In genomic region chr12:1633459-1633858, GRCh38 we compare ENCODE assay signal across 17 cellular contexts. TPM values are rescaled to one million over a fixed set of nuclear protein-coding genes. Genes with fewer than 3 reads are reported as not detected.
DNase-seq lines count a peak whose midpoint lies in the region; ATAC-seq and TF ChIP-seq lines count a peak whose summit lies in the region.
"Had no signal": no experiment of that assay in that cellular context is flagged by ENCODE, and none has a peak within 500 bp of the region (broad histone marks: within the 10 kb centered on the region; RNA-seq: fewer than 3 reads in every experiment).

No MANE protein-coding gene starts in this region.

- no peak for ATAC-seq in GM23338

- DNase-seq in GM23338 (ENCODE audit: low spot score), result peak; percentile 16
- DNase-seq in NB4 (ENCODE audit: low read depth), result peak; percentile 71
- no peak for DNase-seq in prostate gland (ENCODE audit: low spot score)
- DNase-seq in stimulated activated CD4-positive, alpha-beta T cell treated with anti-CD3 and anti-CD28 coated beads, Interleukin-12 subunit alpha, Interleukin-12 subunit beta, amount 100 ng/mL, for 4 hours, result no peak
- no peak for DNase-seq in lower leg skin (ENCODE audit: low spot score in 2 of 2)
- DNase-seq in activated CD4-positive, alpha-beta T cell treated with anti-CD3 and anti-CD28 coated beads, Interleukin-2, amount 10 ng/mL, durations not matched to agents 7 days and 5 days, result no peak
- DNase-seq: EL, IMR-90, Karpas-422, MG63, NCI-H1436, NCI-H2029, NCI-H2171, NCI-H774, SHP77 had no signal

- no peak overlapping the region for H3K27ac Mint-ChIP-seq in GM23338
- H3K27ac Mint-ChIP-seq in dendritic cell treated with granulocyte-macrophage colony-stimulating factor and Interleukin-4, amounts not matched to agents 40 ng/mL and 50 ng/mL, for 4 days, result peak overlapping the region; percentile 27
- no peak overlapping the region for H3K27ac Mint-ChIP-seq in activated CD4-positive, alpha-beta T cell treated with anti-CD3 and anti-CD28 coated beads, Interleukin-2, amount 10 ng/mL, durations not matched to agents 7 days and 5 days

- no peaks in the 10 kb centered on the region; the same call in 2 of the 3 replicates for H3K9me3 Mint-ChIP-seq in GM23338
- no peaks in the 10 kb centered on the region for H3K9me3 Mint-ChIP-seq in dendritic cell treated with granulocyte-macrophage colony-stimulating factor and Interleukin-4, amounts not matched to agents 40 ng/mL and 50 ng/mL, for 4 days
- H3K9me3 Mint-ChIP-seq in activated CD4-positive, alpha-beta T cell treated with anti-CD3 and anti-CD28 coated beads, Interleukin-2, amount 10 ng/mL, durations not matched to agents 7 days and 5 days, result no peaks in the 10 kb centered on the region

- H3K36me3 Mint-ChIP-seq in GM23338 (ENCODE audit: low read depth), result no peaks in the 10 kb centered on the region; the same call in 2 of the 3 replicates
- H3K36me3 Mint-ChIP-seq in dendritic cell treated with granulocyte-macrophage colony-stimulating factor and Interleukin-4, amounts not matched to agents 40 ng/mL and 50 ng/mL, for 4 days (ENCODE audit: low read depth), result peaks cover 94% of the 10 kb centered on the region
- no peaks in the 10 kb centered on the region for H3K36me3 Mint-ChIP-seq in activated CD4-positive, alpha-beta T cell treated with anti-CD3 and anti-CD28 coated beads, Interleukin-2, amount 10 ng/mL, durations not matched to agents 7 days and 5 days (ENCODE audit: low read depth)

- no peaks in the 10 kb centered on the region for H3K79me2 ChIP-seq in GM23338 (replicated peaks; ENCODE audit: insufficient read depth)

- no peaks in the 10 kb centered on the region for H3K9me2 ChIP-seq in GM23338 (ENCODE audit: insufficient read depth)

- no peak overlapping the region for H3K4me3 Mint-ChIP-seq in GM23338
- no peak overlapping the region for H3K4me3 Mint-ChIP-seq in dendritic cell treated with granulocyte-macrophage colony-stimulating factor and Interleukin-4, amounts not matched to agents 40 ng/mL and 50 ng/mL, for 4 days
- no peak overlapping the region for H3K4me3 Mint-ChIP-seq in activated CD4-positive, alpha-beta T cell treated with anti-CD3 and anti-CD28 coated beads, Interleukin-2, amount 10 ng/mL, durations not matched to agents 7 days and 5 days
- H3K4me3 Mint-ChIP-seq: CD14-positive monocyte had no signal

- 0 out of 2 replicates have a peak, but pooled peaks cover 9% of the 10 kb centered on the region for H3F3A ChIP-seq in GM23338 (replicated peaks; ENCODE audit: low read depth)

- peaks cover 70% of the 10 kb centered on the region for H3K27me3 ChIP-seq in GM23338 (ENCODE audit: insufficient read depth)
- no peaks in the 10 kb centered on the region for H3K27me3 ChIP-seq in prostate gland (replicated peaks; ENCODE audit: insufficient read depth)
- H3K27me3 ChIP-seq: MG63 had no signal

- H3K36me3 ChIP-seq in GM23338 (ENCODE audit: insufficient read depth) (no peaks in the 10 kb centered on the region; the same call in 1 of the 2 replicates), prostate gland (peaks cover 0 to 3% of the 10 kb centered on the region in 2 donors)

- H3K4me1 Mint-ChIP-seq in GM23338, result peaks cover 51% of the 10 kb centered on the region
- H3K4me1 Mint-ChIP-seq in dendritic cell treated with granulocyte-macrophage colony-stimulating factor and Interleukin-4, amounts not matched to agents 40 ng/mL and 50 ng/mL, for 4 days (ENCODE audit: low read depth), result peaks cover 84% of the 10 kb centered on the region
- peaks cover 18% of the 10 kb centered on the region for H3K4me1 Mint-ChIP-seq in activated CD4-positive, alpha-beta T cell treated with anti-CD3 and anti-CD28 coated beads, Interleukin-2, amount 10 ng/mL, durations not matched to agents 7 days and 5 days

- TF ChIP-seq CTCF in GM23338 (conservative IDR thresholded peaks at IDR 0.05; ENCODE audit: low read depth in 2 of 2) (no peak), NB4 (IDR thresholded peaks at IDR 0.05; ENCODE audit: low read depth, low read length) (no peak), prostate gland (IDR thresholded peaks at IDR 0.05) (no peak), lower leg skin (IDR thresholded peaks at IDR 0.05) (no peak)

- no peaks in the 10 kb centered on the region for H3K9me3 ChIP-seq in prostate gland
- H3K9me3 ChIP-seq: MG63 had no signal

- H3K4me3 ChIP-seq in GM23338 (no peak overlapping the region), NB4 (ENCODE audit: low read depth, low read length) (no peak overlapping the region), prostate gland (no peak overlapping the region), lower leg skin (ENCODE audit: low read depth, poor library complexity, severe bottlenecking) (no peak overlapping the region)
- H3K4me3 ChIP-seq: MG63 had no signal

- CTCF ChIA-PET in activated CD4-positive, alpha-beta T cell treated with anti-CD3 and anti-CD28 coated beads, Interleukin-2, amount 10 ng/mL, durations not matched to agents 7 days and 5 days (lab: Charles Lee), result interaction anchor here (0.6 to 1.0 kb wide), 2 partner anchors 10 to 30 kb away, joined by 3 read pairs; no protein-coding TSS in a partner anchor

- POLR2A ChIA-PET in activated CD4-positive, alpha-beta T cell treated with anti-CD3 and anti-CD28 coated beads, Interleukin-2, amount 10 ng/mL, durations not matched to agents 7 days and 5 days (lab: Charles Lee), result interaction anchor here (0.7 kb wide), 1 partner anchor 11 kb away, joined by 3 read pairs; no protein-coding TSS in a partner anchor

- H3K27ac ChIP-seq in GM23338 (ENCODE audit: low read depth) (no peak overlapping the region), prostate gland (peak overlapping the region; percentile 19 to 26)

- H3K27me3 Mint-ChIP-seq in GM23338 (ENCODE audit: insufficient read depth, low read depth, poor library complexity), result peaks cover 59% of the 10 kb centered on the region
- H3K27me3 Mint-ChIP-seq in dendritic cell treated with granulocyte-macrophage colony-stimulating factor and Interleukin-4, amounts not matched to agents 40 ng/mL and 50 ng/mL, for 4 days, result peaks cover 24% of the 10 kb centered on the region
- peaks cover 66% of the 10 kb centered on the region for H3K27me3 Mint-ChIP-seq in activated CD4-positive, alpha-beta T cell treated with anti-CD3 and anti-CD28 coated beads, Interleukin-2, amount 10 ng/mL, durations not matched to agents 7 days and 5 days

- WGBS in prostate gland, result 49% methylated on average over 3 of the region's 3 CpGs
- WGBS in lower leg skin, 2 donors, result 85 to 87% methylated on average over 3 of the region's 3 CpGs

- intact Hi-C loops in dendritic cell treated with granulocyte-macrophage colony-stimulating factor and Interleukin-4, amounts not matched to agents 40 ng/mL and 50 ng/mL, for 4 days (cut with micrococcal nuclease), result no loop called here
- intact Hi-C loops in prostate gland (cut with DNase I), result loop anchor here (5.0 kb wide), 2 partner anchors 159 to 304 kb away; no protein-coding TSS in a partner anchor
- intact Hi-C loops in lower leg skin (cut with DNase I; ENCODE audit: low total_unique reads), result loop anchor here (5.0 kb wide), 1 partner anchor 159 kb away; no protein-coding TSS in a partner anchor

- peaks cover 44% of the 10 kb centered on the region for H3K4me1 ChIP-seq in GM23338 (ENCODE audit: insufficient read depth)
- H3K4me1 ChIP-seq in prostate gland (replicated peaks), result peaks cover 8% of the 10 kb centered on the region

- peaks cover 4% of the 10 kb centered on the region; the same call in 1 of the 2 replicates for H4K20me1 ChIP-seq in GM23338 (replicated peaks; ENCODE audit: insufficient read depth)

- no peak overlapping the region for H2AFZ ChIP-seq in GM23338

- H3K4me2 ChIP-seq in GM23338, result peak overlapping the region; percentile 51; the same call in 1 of the 2 replicates

- TF ChIP-seq POLR2A in NB4 (IDR thresholded peaks at IDR 0.05; ENCODE audit: extremely low read depth, insufficient read length), result no peak
- TF ChIP-seq POLR2A in prostate gland (IDR thresholded peaks at IDR 0.05), result no peak
- TF ChIP-seq POLR2A in lower leg skin (IDR thresholded peaks at IDR 0.05), result no peak

RNA-seq across cellular contexts. Expression of gene WNT5B, which starts 4.4 kb away (rescaled TPM):
- 1.0 and 2.7 TPM in 2 replicates for total RNA-seq in GM23338 (2014; rRNA removed; shearing (Covaris generic))
- polyA plus RNA-seq in GM23338 (2016; fragmentation: Nextera tagmentation; extraction: Ambion mirVana), result 0.87 and 1.4 TPM in 2 replicates
- 10 to 100 TPM; 34.6 to 65.4 TPM for total RNA-seq in prostate gland
- total RNA-seq in lower leg skin, result 10 to 100 TPM in 2 of 4 donors, 1 to 10 TPM in 2; 3.6 to 16.5 (median 10.9) TPM
- total RNA-seq in activated CD4-positive, alpha-beta T cell treated with anti-CD3 and anti-CD28 coated beads, Interleukin-2, amount 10 ng/mL, durations not matched to agents 7 days and 5 days, result under 1 TPM in 1 of 2 experiments, not detected in 1; 0.15 TPM

RNA-seq across cellular contexts. Expression of gene FBXL14, which starts 39.1 kb away (rescaled TPM):
- 9.1 and 9.4 TPM in 2 replicates for total RNA-seq in GM23338 (2014; rRNA removed; shearing (Covaris generic))
- polyA plus RNA-seq in GM23338 (2016; fragmentation: Nextera tagmentation; extraction: Ambion mirVana), result 0.40 and 0.74 TPM in 2 replicates
- total RNA-seq in prostate gland, result 10 to 100 TPM; 21.3 to 28.7 TPM
- total RNA-seq in lower leg skin, result 10 to 100 TPM in 2 of 4 donors, 1 to 10 TPM in 2; 9.3 to 12.8 (median 10.9) TPM
- total RNA-seq in activated CD4-positive, alpha-beta T cell treated with anti-CD3 and anti-CD28 coated beads, Interleukin-2, amount 10 ng/mL, durations not matched to agents 7 days and 5 days, result 10 to 100 TPM; 24.3 to 26.4 TPM

RNA-seq across cellular contexts. Expression of gene ADIPOR2, which starts 57.4 kb away (rescaled TPM):
- 36.2 and 36.3 TPM in 2 replicates for total RNA-seq in GM23338 (2014; rRNA removed; shearing (Covaris generic))
- polyA plus RNA-seq in GM23338 (2016; fragmentation: Nextera tagmentation; extraction: Ambion mirVana), result 11.4 and 11.7 TPM in 2 replicates
- total RNA-seq in prostate gland (10 to 100 TPM; 23.7 to 46.2 TPM), lower leg skin (10 to 100 TPM; 29.5 to 44.3 (median 37.1) TPM)
- 10 to 100 TPM; 47.7 to 51.7 TPM for total RNA-seq in activated CD4-positive, alpha-beta T cell treated with anti-CD3 and anti-CD28 coated beads, Interleukin-2, amount 10 ng/mL, durations not matched to agents 7 days and 5 days

Comparison
In these comparisons a context has a peak if more than half of its experiments do, and no peak if none do; other contexts are left out.
1. DNase-seq: peak in GM23338 (single experiment) and NB4 (single experiment); none in prostate gland (single experiment), stimulated activated CD4-positive, alpha-beta T cell treated with anti-CD3 and anti-CD28 coated beads, Interleukin-12 subunit alpha, Interleukin-12 subunit beta, amount 100 ng/mL, for 4 hours (single experiment), lower leg skin (0 of 2) and activated CD4-positive, alpha-beta T cell treated with anti-CD3 and anti-CD28 coated beads, Interleukin-2, amount 10 ng/mL, durations not matched to agents 7 days and 5 days (single experiment).